1 cellular context compared by ENCODE assay signal in the genomic region with DNA sequence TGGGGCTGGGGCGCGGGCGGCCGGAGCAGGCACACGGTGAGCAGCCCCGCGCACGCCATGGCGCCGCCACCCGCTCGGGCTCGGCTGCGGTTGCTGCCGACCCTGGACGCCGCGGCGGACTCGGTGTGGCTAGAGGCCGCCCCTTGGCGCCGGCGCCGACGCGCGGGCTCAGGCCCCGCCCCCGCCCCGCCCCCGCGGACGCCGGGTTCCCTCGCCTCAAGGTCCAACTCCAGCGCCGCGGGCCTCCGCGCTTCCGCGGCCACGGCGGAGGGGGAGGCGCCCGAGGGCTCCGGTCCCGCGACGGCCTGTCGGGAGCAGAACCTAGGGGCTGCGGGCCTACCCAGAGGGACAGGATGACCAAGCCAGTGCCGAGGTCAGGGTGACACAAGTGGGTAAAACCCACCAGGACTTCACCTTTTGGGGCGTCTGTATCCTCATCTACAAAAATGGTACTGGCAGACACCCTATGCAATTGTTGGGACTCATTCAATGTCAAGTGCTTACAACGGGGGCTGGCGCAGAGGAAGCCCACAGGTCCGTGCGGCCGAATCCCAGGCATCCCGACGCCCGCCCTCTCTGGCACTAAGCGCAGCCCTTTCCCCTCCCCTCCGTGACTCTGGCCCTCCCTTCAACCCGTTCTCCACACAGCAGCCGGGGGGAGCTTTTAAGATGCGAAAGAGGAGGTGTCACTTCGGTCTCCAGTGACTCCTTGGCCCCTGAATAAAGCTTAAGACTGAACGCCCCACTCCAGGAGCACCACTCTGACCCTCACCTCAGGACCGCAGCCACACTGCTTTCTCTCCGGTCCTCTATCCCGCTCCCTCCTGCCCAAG.
TF ChIP-seq lines count a peak whose summit lies in the region.

Gene NECAB3 (minus strand): TSS at position 135 of the 833 bp plus-strand sequence. CDS start 76 bp downstream, at position 59.

TF ChIP-seq in HepG2, 621 proteins besides CTCF, POLR2A, EP300 and RAD21 (continued from another document and continues in another):
- peak; percentile 60; the same call in 1 of the 2 replicates for TF ChIP-seq ZNF33A (CRISPR knock-in tag; IDR thresholded peaks at IDR 0.05; ENCODE audit: borderline replicate concordance)
- no peak for TF ChIP-seq SOX6 (IDR thresholded peaks at IDR 0.05)
- TF ChIP-seq SOX6 (CRISPR knock-in tag; IDR thresholded peaks at IDR 0.05): peak; percentile 71
- TF ChIP-seq TAF15 (IDR thresholded peaks at IDR 0.05; ENCODE audit: low read depth, low read length, poor library complexity, severe bottlenecking): no peak
- peak; percentile 49; the same call in 1 of the 2 replicates for TF ChIP-seq ZNF143 (CRISPR knock-in tag; IDR thresholded peaks at IDR 0.05)
- peak; percentile 82; the same call in 1 of the 2 replicates for TF ChIP-seq ARNT2 (CRISPR knock-in tag; IDR thresholded peaks at IDR 0.05; ENCODE audit: low read depth)
- TF ChIP-seq YY1 (IDR thresholded peaks at IDR 0.05; ENCODE audit: insufficient read depth, insufficient replicate concordance, low read depth, low read length): peak; percentile 87
- peak; percentile 61; the same call in 1 of the 2 replicates for TF ChIP-seq NCOR1 (IDR thresholded peaks at IDR 0.05; ENCODE audit: borderline replicate concordance, low read length)
- TF ChIP-seq KMT2A (CRISPR knock-in tag; IDR thresholded peaks at IDR 0.05): peak; percentile 17; the same call in 1 of the 2 replicates
- TF ChIP-seq, protein P1, sequence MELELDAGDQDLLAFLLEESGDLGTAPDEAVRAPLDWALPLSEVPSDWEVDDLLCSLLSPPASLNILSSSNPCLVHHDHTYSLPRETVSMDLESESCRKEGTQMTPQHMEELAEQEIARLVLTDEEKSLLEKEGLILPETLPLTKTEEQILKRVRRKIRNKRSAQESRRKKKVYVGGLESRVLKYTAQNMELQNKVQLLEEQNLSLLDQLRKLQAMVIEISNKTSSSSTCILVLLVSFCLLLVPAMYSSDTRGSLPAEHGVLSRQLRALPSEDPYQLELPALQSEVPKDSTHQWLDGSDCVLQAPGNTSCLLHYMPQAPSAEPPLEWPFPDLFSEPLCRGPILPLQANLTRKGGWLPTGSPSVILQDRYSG (CRISPR knock-in tag; IDR thresholded peaks at IDR 0.05): peak; percentile 73; the same call in 1 of the 2 replicates
- peak; percentile 86; the same call in 1 of the 2 replicates for TF ChIP-seq ZNF720 (CRISPR knock-in tag; IDR thresholded peaks at IDR 0.05)
- peak; percentile 73; the same call in 1 of the 2 replicates for TF ChIP-seq ZNF724P (CRISPR knock-in tag; IDR thresholded peaks at IDR 0.05; ENCODE audit: borderline replicate concordance)
- TF ChIP-seq, protein P2, sequence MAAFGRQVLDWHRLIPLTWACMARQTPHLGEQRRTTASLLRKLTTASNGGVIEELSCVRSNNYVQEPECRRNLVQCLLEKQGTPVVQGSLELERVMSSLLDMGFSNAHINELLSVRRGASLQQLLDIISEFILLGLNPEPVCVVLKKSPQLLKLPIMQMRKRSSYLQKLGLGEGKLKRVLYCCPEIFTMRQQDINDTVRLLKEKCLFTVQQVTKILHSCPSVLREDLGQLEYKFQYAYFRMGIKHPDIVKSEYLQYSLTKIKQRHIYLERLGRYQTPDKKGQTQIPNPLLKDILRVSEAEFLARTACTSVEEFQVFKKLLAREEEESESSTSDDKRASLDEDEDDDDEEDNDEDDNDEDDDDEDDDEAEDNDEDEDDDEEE (CRISPR knock-in tag; IDR thresholded peaks at IDR 0.05): peak; percentile 77; the same call in 1 of the 2 replicates
- TF ChIP-seq SALL1 (CRISPR knock-in tag; IDR thresholded peaks at IDR 0.05): no peak; the same call in 1 of the 2 replicates
- peak; percentile 69; the same call in 1 of the 2 replicates for TF ChIP-seq THAP7 (CRISPR knock-in tag; IDR thresholded peaks at IDR 0.05)
- TF ChIP-seq ZNF784 (CRISPR knock-in tag; IDR thresholded peaks at IDR 0.05; ENCODE audit: borderline replicate concordance): peak; percentile 26
- TF ChIP-seq ZNF761 (CRISPR knock-in tag; conservative IDR thresholded peaks at IDR 0.05): peak; percentile 60
- peak; percentile 65 for TF ChIP-seq ZNF691 (CRISPR knock-in tag; IDR thresholded peaks at IDR 0.05; ENCODE audit: borderline replicate concordance, low read depth)
- 0 out of 2 replicates have a peak, but pooled peaks have one; percentile 18 for TF ChIP-seq SIX1 (CRISPR knock-in tag; IDR thresholded peaks at IDR 0.05; ENCODE audit: borderline replicate concordance)
- peak; percentile 52; the same call in 1 of the 2 replicates for TF ChIP-seq TFE3 (CRISPR knock-in tag; IDR thresholded peaks at IDR 0.05)
- TF ChIP-seq DR1 (CRISPR knock-in tag; IDR thresholded peaks at IDR 0.05): no peak; the same call in 1 of the 2 replicates
- no peak for TF ChIP-seq TBX3 (IDR thresholded peaks at IDR 0.05; ENCODE audit: borderline replicate concordance)
- TF ChIP-seq RBM39 (IDR thresholded peaks at IDR 0.05; ENCODE audit: low read depth, low read length, poor library complexity, severe bottlenecking): peak; percentile 62
- peak; percentile 99 for TF ChIP-seq CCDC6 (CRISPR knock-in tag; IDR thresholded peaks at IDR 0.05)
- TF ChIP-seq GTF3A (CRISPR knock-in tag; conservative IDR thresholded peaks at IDR 0.05): 0 out of 2 replicates have a peak, but pooled peaks have one; percentile 55
- TF ChIP-seq NR2C2 (CRISPR knock-in tag; IDR thresholded peaks at IDR 0.05; ENCODE audit: borderline replicate concordance): peak; percentile 74
- no peak for TF ChIP-seq SNRNP70 (IDR thresholded peaks at IDR 0.05; ENCODE audit: low read depth, low read length)
- peak; percentile 90; the same call in 1 of the 2 replicates for TF ChIP-seq ISX (CRISPR knock-in tag; conservative IDR thresholded peaks at IDR 0.05)
- TF ChIP-seq ZNF263 (CRISPR knock-in tag; IDR thresholded peaks at IDR 0.05): peak; percentile 6
- TF ChIP-seq ZNF780A (CRISPR knock-in tag; IDR thresholded peaks at IDR 0.05): 0 out of 2 replicates have a peak, but pooled peaks have one; percentile 57
- peak; percentile 94 for TF ChIP-seq ZNF746 (CRISPR knock-in tag; IDR thresholded peaks at IDR 0.05)
- TF ChIP-seq, protein P3, sequence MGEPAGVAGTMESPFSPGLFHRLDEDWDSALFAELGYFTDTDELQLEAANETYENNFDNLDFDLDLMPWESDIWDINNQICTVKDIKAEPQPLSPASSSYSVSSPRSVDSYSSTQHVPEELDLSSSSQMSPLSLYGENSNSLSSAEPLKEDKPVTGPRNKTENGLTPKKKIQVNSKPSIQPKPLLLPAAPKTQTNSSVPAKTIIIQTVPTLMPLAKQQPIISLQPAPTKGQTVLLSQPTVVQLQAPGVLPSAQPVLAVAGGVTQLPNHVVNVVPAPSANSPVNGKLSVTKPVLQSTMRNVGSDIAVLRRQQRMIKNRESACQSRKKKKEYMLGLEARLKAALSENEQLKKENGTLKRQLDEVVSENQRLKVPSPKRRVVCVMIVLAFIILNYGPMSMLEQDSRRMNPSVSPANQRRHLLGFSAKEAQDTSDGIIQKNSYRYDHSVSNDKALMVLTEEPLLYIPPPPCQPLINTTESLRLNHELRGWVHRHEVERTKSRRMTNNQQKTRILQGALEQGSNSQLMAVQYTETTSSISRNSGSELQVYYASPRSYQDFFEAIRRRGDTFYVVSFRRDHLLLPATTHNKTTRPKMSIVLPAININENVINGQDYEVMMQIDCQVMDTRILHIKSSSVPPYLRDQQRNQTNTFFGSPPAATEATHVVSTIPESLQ (CRISPR knock-in tag; conservative IDR thresholded peaks at IDR 0.05): peak; percentile 37; the same call in 1 of the 2 replicates
- TF ChIP-seq SOX13 (IDR thresholded peaks at IDR 0.05): peak; percentile 50; the same call in 1 of the 2 replicates
- peak in 1 of 2 experiments; percentile 57; a peak in 2 of 4 replicates for TF ChIP-seq SOX13 (CRISPR knock-in tag; conservative IDR thresholded peaks at IDR 0.05 in 1 of 2, IDR thresholded peaks at IDR 0.05 in 1 of 2)
- TF ChIP-seq ZGPAT (CRISPR knock-in tag; IDR thresholded peaks at IDR 0.05): peak; percentile 84
- peak; percentile 91 for TF ChIP-seq HOXA3 (CRISPR knock-in tag; IDR thresholded peaks at IDR 0.05)
- no peak for TF ChIP-seq HHEX (CRISPR knock-in tag; IDR thresholded peaks at IDR 0.05)
- no peak for TF ChIP-seq CBX2 (IDR thresholded peaks at IDR 0.05; ENCODE audit: low read depth, low read length)
- TF ChIP-seq CBX2 (CRISPR knock-in tag; IDR thresholded peaks at IDR 0.05; ENCODE audit: low read depth): 0 out of 2 replicates have a peak, but pooled peaks have one; percentile 21
- TF ChIP-seq SMARCC2 (IDR thresholded peaks at IDR 0.05): no peak
- TF ChIP-seq ZNF432 (CRISPR knock-in tag; IDR thresholded peaks at IDR 0.05; ENCODE audit: borderline replicate concordance): no peak; the same call in 1 of the 2 replicates
- no peak for TF ChIP-seq MNT (IDR thresholded peaks at IDR 0.05)
- no peak for TF ChIP-seq GATAD2A (CRISPR knock-in tag; IDR thresholded peaks at IDR 0.05)
- TF ChIP-seq MXD3 (CRISPR knock-in tag; IDR thresholded peaks at IDR 0.05): 0 out of 2 replicates have a peak, but pooled peaks have one; percentile 52
- TF ChIP-seq ZNF24 (IDR thresholded peaks at IDR 0.05): no peak
- TF ChIP-seq POLR2G (IDR thresholded peaks at IDR 0.05; ENCODE audit: low read depth, low read length): peak; percentile 96
- peak; percentile 47; the same call in 1 of the 2 replicates for TF ChIP-seq SP140L (CRISPR knock-in tag; IDR thresholded peaks at IDR 0.05; ENCODE audit: borderline replicate concordance)
- 0 out of 2 replicates have a peak, but pooled peaks have one; percentile 19 for TF ChIP-seq ZNF644 (CRISPR knock-in tag; IDR thresholded peaks at IDR 0.05; ENCODE audit: low read depth)
- TF ChIP-seq BORCS8-MEF2B (CRISPR knock-in tag; IDR thresholded peaks at IDR 0.05): no peak
- 0 out of 2 replicates have a peak, but pooled peaks have one; percentile 3 for TF ChIP-seq ZNF431 (CRISPR knock-in tag; IDR thresholded peaks at IDR 0.05; ENCODE audit: borderline replicate concordance, low read depth)
- TF ChIP-seq ZBTB42 (CRISPR knock-in tag; IDR thresholded peaks at IDR 0.05): no peak; the same call in 1 of the 2 replicates
- peak; percentile 81 for TF ChIP-seq MYC (CRISPR knock-in tag; IDR thresholded peaks at IDR 0.05; ENCODE audit: borderline replicate concordance)
